Comparison of ENCODE assay signal across 1 cellular context in the genomic region with DNA sequence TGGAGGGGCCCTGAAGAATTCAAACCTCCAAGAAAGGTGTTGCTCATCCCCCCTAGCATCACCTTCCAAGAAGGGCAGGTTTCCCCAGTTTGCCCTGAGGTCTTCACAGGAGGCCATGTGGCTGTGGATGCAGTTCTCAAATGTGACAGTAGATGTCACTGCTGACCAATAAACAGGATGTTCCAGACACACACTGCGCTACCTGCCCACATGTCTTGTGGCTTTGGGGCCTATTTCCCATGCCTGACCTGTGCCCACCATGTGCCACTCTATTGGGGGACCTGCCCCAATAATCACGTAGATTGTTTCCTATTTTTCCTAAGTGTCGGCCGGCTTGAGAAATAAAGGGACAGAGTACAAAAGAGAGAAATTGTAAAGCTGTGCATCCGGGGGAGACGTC.
TF ChIP-seq lines count a peak whose summit lies in the region.

No MANE protein-coding gene starts in this region.

TF ChIP-seq in HEK293, 187 proteins besides CTCF, POLR2A, EP300 and RAD21 (continued from another document):
- TF ChIP-seq ZNF280C (tag by site-specific recombination; IDR thresholded peaks at IDR 0.05): no peak
